In the genomic region with DNA sequence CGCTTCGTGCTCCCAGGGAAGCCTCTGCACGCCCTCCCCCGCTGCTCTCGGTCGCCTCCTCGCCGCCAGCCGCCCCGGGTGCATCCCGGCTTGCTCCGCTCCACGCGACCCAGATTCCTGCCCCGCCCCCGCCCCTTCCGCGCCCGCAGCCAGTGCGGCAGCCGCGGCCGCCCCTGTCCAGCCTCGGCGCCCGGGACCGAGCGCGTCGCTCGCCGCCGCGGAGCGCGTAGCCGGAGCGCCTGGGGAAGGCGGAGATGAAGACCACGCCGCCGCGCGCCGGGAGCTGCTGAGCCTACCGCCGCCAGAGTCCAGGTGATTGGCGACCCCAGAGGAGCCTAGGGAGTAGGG, we compare ENCODE assay signal across 8 cellular contexts. TPM values are rescaled to one million over a fixed set of nuclear protein-coding genes. Genes with fewer than 3 reads are reported as not detected.
A peak's percentile ranks its signal among the peaks of the same experiment; 100 is the strongest.
DNase-seq lines count a peak whose midpoint lies in the region; ATAC-seq and TF ChIP-seq lines count a peak whose summit lies in the region.

TSS of gene ELMOD1 (plus strand) at position 50 of the 348 bp plus-strand sequence. CDS start 27,043 bp downstream, outside the sequence.

- H3K27me3 Mint-ChIP-seq in T-cell (peaks cover 72 to 74% of the 10 kb centered on the region in 2 donors), chondrocyte (ENCODE audit: low read depth) (peaks cover 78% of the 10 kb centered on the region)

- H3K36me3 Mint-ChIP-seq in T-cell (no peaks in the 10 kb centered on the region), chondrocyte (ENCODE audit: low read depth) (peaks cover 3% of the 10 kb centered on the region)

- ATAC-seq in GM18498 (IDR thresholded peaks at IDR 0.05; ENCODE audit: unreplicated experiment) (peak; percentile 49), HG03159 (IDR thresholded peaks at IDR 0.05; ENCODE audit: unreplicated experiment) (peak; percentile 48), T-cell (replicated peaks in 1 of 4) (peak; percentile 45 to 56 (median 50)), left colon (peak; percentile 64)

- peaks cover 25 to 31% (median 31%) of the 10 kb centered on the region in 3 donors for H3K4me1 Mint-ChIP-seq in T-cell
- H3K4me1 Mint-ChIP-seq in chondrocyte (ENCODE audit: low read depth): peaks cover 15% of the 10 kb centered on the region

- peak within 1 kb of the TSS; percentile 67 for H3K4me3 ChIP-seq in AG09309 (ENCODE audit: control insufficient read depth, low read depth, low read length)

- H3K9me3 Mint-ChIP-seq in T-cell: no peaks in the 10 kb centered on the region
- peaks cover 4% of the 10 kb centered on the region for H3K9me3 Mint-ChIP-seq in chondrocyte (ENCODE audit: low read depth)

- DNase-seq in AG09309 (ENCODE audit: low read depth) (no peak), T-cell (peak in 11 of 34 experiments; percentile 5 to 24 (median 13)), chondrocyte (ENCODE audit: low spot score) (no peak), left colon (peak in 1 of 2 donors; percentile 35), foreskin melanocyte (no peak)
- peak; percentile 39 for DNase-seq in stimulated activated CD4-positive, alpha-beta T cell treated with anti-CD3 and anti-CD28 coated beads, Interleukin-4, amount 100 ng/mL, for 1 hour

- intact Hi-C loops in left colon (cut with DNase I, micrococcal nuclease): no loop called here

- TF ChIP-seq CTCF in AG09309 (IDR thresholded peaks at IDR 0.05; ENCODE audit: control insufficient read depth, insufficient read depth, low read depth, low read length, missing control alignments) (peak; percentile 15), chondrocyte (IDR thresholded peaks at IDR 0.05) (peak; percentile 50)

- POLR2A ChIA-PET in T-cell (lab: Charles Lee): no interaction called here

- H3K4me3 Mint-ChIP-seq in T-cell: peak within 1 kb of the TSS; percentile 80 to 95 (median 82)
- peak within 1 kb of the TSS; percentile 80 for H3K4me3 Mint-ChIP-seq in chondrocyte (ENCODE audit: unreplicated experiment)

- H3K27ac Mint-ChIP-seq in T-cell (peak within 1 kb of the TSS in 1 of 2 donors; percentile 9), chondrocyte (ENCODE audit: unreplicated experiment) (no peak within 1 kb of the TSS)

- CTCF ChIA-PET in T-cell (lab: Charles Lee): interaction anchor here (0.9 to 1.2 kb wide), 2 partner anchors 16 to 42 kb away, joined by 3 to 6 read pairs; no protein-coding TSS in a partner anchor

RNA-seq across cellular contexts. Expression of gene ELMOD1, which starts in this region (rescaled TPM):
- not detected for total RNA-seq in T-cell
- 0.15 TPM in 1 of 3 replicates, not detected in the others for total RNA-seq in chondrocyte
- total RNA-seq in left colon: under 1 TPM in 1 of 2 donors, not detected in 1; 0.22 TPM

Comparison
In these comparisons a context has a peak if more than half of its experiments do, and no peak if none do; other contexts are left out.
1. Peak in ATAC-seq in T-cell; RNA of the gene not detected or under 1 TPM.
2. Peak in ATAC-seq in left colon; RNA of the gene not detected or under 1 TPM.